22 cellular contexts compared by ENCODE assay signal in genomic region chr5:62037972-62038371, GRCh38.
"Had no signal": no experiment of that assay in that cellular context is flagged by ENCODE, and none has a peak within 500 bp of the region (broad histone marks: within the 10 kb centered on the region; RNA-seq: fewer than 3 reads in every experiment).

No MANE protein-coding gene starts in this region.

- H3K4me1 Mint-ChIP-seq: T-cell had no signal

- DNase-seq: IMR-90, Kasumi-1, MM.1S, NCI-H1092 treated with DMSO at 0.1 percent for 48 hours, NCI-H1436, NCI-H187, NCI-H2029, NCI-H2081 treated with DMSO at 0.1 percent for 48 hours, NCI-H2171, NCI-H226, NCI-H446, NCI-H510A, NCI-H524 treated with DMSO at 0.1 percent for 48 hours, NCI-H774, PC-3, SHP77, SW 1271, T-cell had no signal

- H3K27ac Mint-ChIP-seq: T-cell; T-helper 1 cell treated with Interleukin-12 subunit alpha and Interleukin-12 subunit beta and Interleukin-4 antibody, amounts not matched to agents 30 μg/mL and 1 μg/mL, for 36 hours had no signal

- H3K27ac ChIP-seq: KMS-11, RWPE1 had no signal

- H3K4me3 Mint-ChIP-seq: T-cell; T-helper 1 cell treated with Interleukin-12 subunit alpha and Interleukin-12 subunit beta and Interleukin-4 antibody, amounts not matched to agents 30 μg/mL and 1 μg/mL, for 36 hours had no signal

- H3K4me2 ChIP-seq: KMS-11 had no signal

- H3K36me3 Mint-ChIP-seq: T-cell had no signal

- ATAC-seq: Panc1, PC-3, T-cell had no signal

- H3K9ac ChIP-seq: KMS-11 had no signal
